In genomic region chr3:107981471-107982111, GRCh38 we compare ENCODE assay signal across 15 cellular contexts.
DNase-seq lines count a peak whose midpoint lies in the region; ATAC-seq and TF ChIP-seq lines count a peak whose summit lies in the region.
"Had no signal": no experiment of that assay in that cellular context is flagged by ENCODE, and none has a peak within 500 bp of the region (broad histone marks: within the 10 kb centered on the region; RNA-seq: fewer than 3 reads in every experiment).

No MANE protein-coding gene starts in this region.

- DNase-seq in HT-29 (ENCODE audit: low spot score) (peak; percentile 60), adrenal gland (peak in 4 of 7 donors; percentile 19 to 55 (median 25)), left ventricle myocardium inferior (peak; percentile 61), posterior vena cava (ENCODE audit: low spot score) (peak; percentile 82), LoVo (ENCODE audit: low spot score) (no peak), SW480 (ENCODE audit: low spot score) (no peak), omental fat pad (ENCODE audit: low spot score) (no peak), D341Med (ENCODE audit: low spot score) (no peak)
- DNase-seq: activated naive CD8-positive, alpha-beta T cell treated with anti-CD3 and anti-CD28 coated beads, Interleukin-2, amount 50 U/mL, for 24 hours; CD4-positive, CD25-positive, alpha-beta regulatory T cell; MV-4-11; NCI-H510A; SHP77 treated with DMSO at 0.1 percent for 48 hours; stimulated activated CD4-positive, alpha-beta T cell treated with anti-CD3 and anti-CD28 coated beads, Interleukin-4, amount 100 ng/mL, for 24 hours had no signal

- ATAC-seq in omental fat pad (ENCODE audit: low FRiP score) = no peak
- ATAC-seq: activated naive CD8-positive, alpha-beta T cell treated with anti-CD3 and anti-CD28 coated beads, Interleukin-2, amount 50 U/mL, for 24 hours had no signal

- no peak overlapping the region for H3K4me3 ChIP-seq in adrenal gland
- H3K4me3 ChIP-seq in left ventricle myocardium inferior = no peak overlapping the region

- WGBS in adrenal gland, 4 donors = 41 to 58% (median 51%) methylated on average over 5 to 7 of the region's 7 CpGs

- H3K4me1 ChIP-seq in adrenal gland (replicated peaks in 1 of 2) (peaks cover under 1 to 5% of the 10 kb centered on the region in 2 donors), left ventricle myocardium inferior (peaks cover 52% of the 10 kb centered on the region)

- H3K27ac ChIP-seq in adrenal gland = no peak overlapping the region
- peak overlapping the region; percentile 77 for H3K27ac ChIP-seq in left ventricle myocardium inferior (replicated peaks)
- H3K27ac ChIP-seq: neutrophil had no signal

- intact Hi-C loops in adrenal gland (cut with DNase I) (no loop called here), left ventricle myocardium inferior (cut with micrococcal nuclease) (no loop called here), posterior vena cava (cut with DNase I) (no loop called here)

- no peak for TF ChIP-seq POLR2A in adrenal gland (IDR thresholded peaks at IDR 0.05)

- no peaks in the 10 kb centered on the region for H3K36me3 ChIP-seq in adrenal gland (replicated peaks in 1 of 2)
- no peaks in the 10 kb centered on the region for H3K36me3 ChIP-seq in left ventricle myocardium inferior
- H3K36me3 ChIP-seq: neutrophil had no signal

- H3K27me3 ChIP-seq in adrenal gland (no peaks in the 10 kb centered on the region), left ventricle myocardium inferior (ENCODE audit: low read depth) (no peaks in the 10 kb centered on the region)

- H3K9me3 ChIP-seq in adrenal gland (replicated peaks in 1 of 3) (no peaks in the 10 kb centered on the region), left ventricle myocardium inferior (replicated peaks) (no peaks in the 10 kb centered on the region)
- H3K9me3 ChIP-seq: neutrophil had no signal

- no peak for TF ChIP-seq CTCF in adrenal gland (IDR thresholded peaks at IDR 0.05)
- no peak for TF ChIP-seq CTCF in left ventricle myocardium inferior (IDR thresholded peaks at IDR 0.05; ENCODE audit: borderline replicate concordance)
- no peak for TF ChIP-seq CTCF in omental fat pad (IDR thresholded peaks at IDR 0.05)

Comparison
In these comparisons a context has a peak if more than half of its experiments do, and no peak if none do; other contexts are left out.
1. DNase-seq: peak in HT-29 (single experiment), adrenal gland (4 of 7), left ventricle myocardium inferior (single experiment) and posterior vena cava (single experiment); none in LoVo (single experiment), SW480 (single experiment), omental fat pad (single experiment) and D341Med (single experiment).